ENCODE assay signal across 23 cellular contexts in the genomic region with DNA sequence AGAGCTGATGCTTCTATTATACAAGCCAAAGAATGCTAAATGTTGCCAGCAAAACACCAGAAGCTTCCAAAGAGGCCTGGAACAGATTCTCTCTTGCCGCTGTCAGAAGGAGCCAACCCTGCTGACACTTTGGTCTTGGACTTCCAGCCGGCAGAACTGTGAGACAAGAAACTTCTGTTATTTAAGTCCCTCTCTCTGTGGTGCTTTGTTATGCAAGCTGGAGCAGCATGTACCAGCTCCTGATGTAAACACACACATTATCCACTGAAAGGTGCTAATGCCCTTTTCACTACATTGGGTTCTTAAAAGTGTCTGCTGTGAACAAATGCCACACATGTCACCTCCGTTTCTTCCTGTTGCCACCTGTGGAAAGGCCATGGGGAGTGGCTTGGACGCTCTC. TPM values are rescaled to one million over a fixed set of nuclear protein-coding genes. Genes with fewer than 3 reads are reported as not detected.
DNase-seq lines count a peak whose midpoint lies in the region; FAIRE-seq and TF ChIP-seq lines count a peak whose summit lies in the region.
"Had no signal": no experiment of that assay in that cellular context is flagged by ENCODE, and none has a peak within 500 bp of the region (broad histone marks: within the 10 kb centered on the region; RNA-seq: fewer than 3 reads in every experiment).

No MANE protein-coding gene starts in this region.

- H3K4me3 ChIP-seq in HEK293 (ENCODE audit: low read depth, low read length) (no peak overlapping the region), OCI-LY3 (ENCODE audit: low read length) (no peak overlapping the region), H1 (ENCODE audit: extremely low read depth in 1 of 4, insufficient read depth in 2 of 4, low read depth in 3 of 4, low read length in 4 of 4) (no peak overlapping the region), WERI-Rb-1 (ENCODE audit: low read depth, low read length) (no peak overlapping the region)
- H3K4me3 ChIP-seq: A549 had no signal

- in situ Hi-C loops in ACHN (cut with HindIII; ENCODE audit: low pct_ligation_motif_present, low pct_unique_long_range_greater_than_20kb, low sequenced_read_pairs): no loop called here

- H3K23ac ChIP-seq in H1 (ENCODE audit: insufficient read length): no peak overlapping the region

- H3K27ac ChIP-seq in HEK293 (ENCODE audit: extremely low read depth, low read depth, low read length): no peak overlapping the region
- no peak overlapping the region for H3K27ac ChIP-seq in OCI-LY3 (ENCODE audit: low read length)
- no peak overlapping the region for H3K27ac ChIP-seq in H1 (ENCODE audit: low read depth, low read length)
- no peak overlapping the region for H3K27ac ChIP-seq in WERI-Rb-1
- H3K27ac ChIP-seq: A549 had no signal

- FAIRE-seq in H1 (lab: Jason Lieb, UNC): no peak
- FAIRE-seq: A549, GM12891, GM18507 had no signal

- H4K8ac ChIP-seq in H1 (ENCODE audit: extremely low read depth, insufficient read depth, low read length): no peak overlapping the region

- no peaks in the 10 kb centered on the region for H4K20me1 ChIP-seq in OCI-LY3 (ENCODE audit: insufficient read depth, low read length)
- no peaks in the 10 kb centered on the region for H4K20me1 ChIP-seq in H1 (replicated peaks in 1 of 2; ENCODE audit: control insufficient read depth in 1 of 2, insufficient read depth in 2 of 2, low read length in 2 of 2)

- CTCF ChIA-PET in HEK293 (lab: Yijun Ruan, JAX): interaction anchor here (1.0 kb wide), 1 partner anchor 19 kb away, joined by 4 read pairs; no protein-coding TSS in a partner anchor
- CTCF ChIA-PET in H1 (lab: Charles Lee; ENCODE audit: partially characterized antibody): interaction anchor here (0.7 kb wide), 1 partner anchor 21 kb away, joined by 3 read pairs; no protein-coding TSS in a partner anchor

- H3K27me3 ChIP-seq in OCI-LY3 (ENCODE audit: low read depth, low read length) (peaks cover 69% of the 10 kb centered on the region), H1 (replicated peaks in 1 of 4; ENCODE audit: control insufficient read depth in 3 of 4, extremely low read depth in 1 of 4, insufficient read depth in 3 of 4, low read length in 3 of 4) (no peaks in the 10 kb centered on the region), WERI-Rb-1 (ENCODE audit: insufficient read depth, low read depth, severe bottlenecking) (no peaks in the 10 kb centered on the region)

- H3K4ac ChIP-seq in H1 (replicated peaks; ENCODE audit: insufficient read length, low read depth, low read length): no peak overlapping the region

- H4K91ac ChIP-seq in H1 (replicated peaks; ENCODE audit: insufficient read length, low read length): no peak overlapping the region

- H3K14ac ChIP-seq in H1 (ENCODE audit: insufficient read length): no peak overlapping the region

- H3K18ac ChIP-seq in H1 (ENCODE audit: extremely low read depth, low read length): no peak overlapping the region

- no peak overlapping the region for H3K56ac ChIP-seq in H1 (replicated peaks; ENCODE audit: insufficient read length, low read depth, low read length)

- H3K9me3 ChIP-seq in HEK293 (ENCODE audit: control insufficient read depth, insufficient read depth, low read depth, low read length) (no peaks in the 10 kb centered on the region), OCI-LY3 (ENCODE audit: insufficient read depth, low read length) (no peaks in the 10 kb centered on the region), H1 (ENCODE audit: insufficient read depth in 2 of 2, low read depth in 1 of 2, low read length in 1 of 2) (no peaks in the 10 kb centered on the region), WERI-Rb-1 (ENCODE audit: severe bottlenecking) (no peaks in the 10 kb centered on the region)
- H3K9me3 ChIP-seq: A549 had no signal

- H3K9ac ChIP-seq in OCI-LY3 (ENCODE audit: low read length) (no peak overlapping the region), H1 (replicated peaks in 1 of 4; ENCODE audit: extremely low read depth in 1 of 4, low read depth in 3 of 4, low read length in 3 of 4) (no peak overlapping the region)

- POLR2A ChIA-PET in HEK293 (lab: Yijun Ruan, JAX): no interaction called here
- POLR2A ChIA-PET in H1 (lab: Charles Lee; ENCODE audit: partially characterized antibody): no interaction called here

- TF ChIP-seq RAD21 in H1 (IDR thresholded peaks at IDR 0.05 in 1 of 2, conservative IDR thresholded peaks at IDR 0.05 in 1 of 2; ENCODE audit: low read depth in 2 of 2, low read length in 2 of 2): no peak

- H2AFZ ChIP-seq in OCI-LY3 (ENCODE audit: low read depth, low read length): no peak overlapping the region
- H2AFZ ChIP-seq in H1 (ENCODE audit: low read length): no peak overlapping the region

- TF ChIP-seq CTCF in HEK293 (tag by site-specific recombination; IDR thresholded peaks at IDR 0.05) (no peak), OCI-LY3 (IDR thresholded peaks at IDR 0.05; ENCODE audit: low read depth, low read length) (no peak), H1 (IDR thresholded peaks at IDR 0.05; ENCODE audit: control extremely low read depth in 1 of 3, insufficient read depth in 1 of 3, low read depth in 1 of 3, low read length in 3 of 3) (no peak), WERI-Rb-1 (IDR thresholded peaks at IDR 0.05; ENCODE audit: low read depth, low read length) (no peak)

- no peak for TF ChIP-seq POLR2A in H1 (IDR thresholded peaks at IDR 0.05; ENCODE audit: control extremely low read depth in 1 of 2, low read depth in 2 of 2, low read length in 2 of 2)

- no peak for TF ChIP-seq EP300 in H1 (IDR thresholded peaks at IDR 0.05; ENCODE audit: borderline replicate concordance in 1 of 2, low read depth in 2 of 2, low read length in 2 of 2)

- H3K4me1 ChIP-seq in HEK293 (ENCODE audit: control insufficient read depth, insufficient read depth, low read length) (peaks cover 10% of the 10 kb centered on the region; the same call in 1 of the 2 replicates), OCI-LY3 (ENCODE audit: low read length) (peaks cover 47% of the 10 kb centered on the region), H1 (replicated peaks in 1 of 4; ENCODE audit: control insufficient read depth in 3 of 4, insufficient read depth in 4 of 4, low read length in 3 of 4) (no peaks in the 10 kb centered on the region; a peak in 1 of 7 replicates)

- H3K4me2 ChIP-seq in OCI-LY3 (ENCODE audit: low read length) (peak overlapping the region; percentile 47), H1 (ENCODE audit: insufficient read depth in 1 of 2, low read depth in 2 of 2, low read length in 2 of 2) (no peak overlapping the region)
- H3K4me2 ChIP-seq: A549 had no signal

- no peaks in the 10 kb centered on the region for H3K79me2 ChIP-seq in OCI-LY3 (ENCODE audit: low read length)
- H3K79me2 ChIP-seq in H1 (ENCODE audit: control insufficient read depth in 1 of 2, insufficient read depth in 2 of 2, low read length in 2 of 2): no peaks in the 10 kb centered on the region

- no peaks in the 10 kb centered on the region for H3K23me2 ChIP-seq in H1 (ENCODE audit: low read depth, low read length)

- no peak overlapping the region for H2AK5ac ChIP-seq in H1 (ENCODE audit: low read depth, low read length)

- no peak overlapping the region for H2BK5ac ChIP-seq in H1 (ENCODE audit: low read depth, low read length)

- no peak overlapping the region for H2BK12ac ChIP-seq in H1 (ENCODE audit: low read depth, low read length)

- no peak overlapping the region for H2BK20ac ChIP-seq in H1 (ENCODE audit: low read length)

- DNase-seq in H1 (ENCODE audit: low read depth in 1 of 2, low spot score in 2 of 2): no peak
- no peak for DNase-seq in activated T-cell treated with anti-CD3 and anti-CD28 coated beads, Interleukin-2, amount 50 U/mL, for 48 hours
- no peak for DNase-seq in WERI-Rb-1
- no peak for DNase-seq in ACHN
- DNase-seq in islet precursor cell: no peak
- DNase-seq: 8988T; C1 segment of cervical spinal cord; Calu3; CD4-positive, alpha-beta memory T cell; COR-L47; DMS53; DMS79 treated with DMSO at 0.1 percent for 48 hours; GF-D8; GOT3; H7; HCEC 1CT had no signal

- 75% methylated on average over 4 of the region's 4 CpGs; no CpG with 5 or more reads in 1 of the 2 experiments for WGBS in H1 (ENCODE audit: extremely low coverage in 1 of 2, insufficient coverage in 1 of 2, insufficient read length in 1 of 2, insufficient replicate concordance in 2 of 2, low coverage in 1 of 2, low lambda C conversion rate in 2 of 2, missing lambda C conversion rate in 1 of 2), 2 experiments

- no peaks in the 10 kb centered on the region for H3K36me3 ChIP-seq in HEK293 (ENCODE audit: control insufficient read depth in 2 of 2, insufficient read depth in 1 of 2, low read length in 2 of 2)
- H3K36me3 ChIP-seq in OCI-LY3 (replicated peaks; ENCODE audit: low read depth, low read length): no peaks in the 10 kb centered on the region
- H3K36me3 ChIP-seq in H1 (ENCODE audit: control insufficient read depth in 2 of 4, insufficient read depth in 4 of 4, low read length in 3 of 4): no peaks in the 10 kb centered on the region
- no peaks in the 10 kb centered on the region for H3K36me3 ChIP-seq in WERI-Rb-1

- no peak overlapping the region for H2BK120ac ChIP-seq in H1 (replicated peaks; ENCODE audit: low read depth, low read length)

- H2BK15ac ChIP-seq in H1 (ENCODE audit: low read length): no peak overlapping the region

- H3K79me1 ChIP-seq in H1 (ENCODE audit: low read depth, low read length): no peaks in the 10 kb centered on the region

- H4K5ac ChIP-seq in H1 (ENCODE audit: insufficient read length, low read depth, low read length): no peak overlapping the region

RNA-seq across cellular contexts. Expression of a gene that starts 25.9 kb away (rescaled TPM):
- 43.2 and 50.5 TPM in 2 replicates for total RNA-seq in H1 (2021; fragmentation: NEBNext Ultra II Directional; extraction: Animal tissue kit (Norgen Biotek cat#: 25700))
- 4.6 and 8.1 TPM in 2 replicates for polyA plus RNA-seq in H1 (2011; rRNA removed)
- polyA plus RNA-seq in H1 (2011; cell fraction: cytosol; rRNA removed): 11.6 TPM
- polyA plus RNA-seq in H1 (2011; cell fraction: nucleus; rRNA removed): 30.8 TPM
- polyA plus RNA-seq in H1 (2012, experiment 1 of 2): 12.4 to 17.0 TPM (median 14.1 TPM) in 4 replicates
- polyA plus RNA-seq in H1 (2012, experiment 2 of 2): 1.3 TPM
- polyA plus RNA-seq in H1 (2013, experiment 1 of 2): 15.5 TPM
- 14.8 TPM for polyA plus RNA-seq in H1 (2013, experiment 2 of 2)
- 28.0 and 28.8 TPM in 2 replicates for polyA minus RNA-seq in H1 (2011; rRNA and poly(A)+ RNA removed)
- 21.1 TPM for polyA minus RNA-seq in H1 (2011; cell fraction: cytosol; rRNA and poly(A)+ RNA removed)
- polyA minus RNA-seq in H1 (2011; cell fraction: nucleus; rRNA and poly(A)+ RNA removed): 16.9 TPM

RNA-seq across cellular contexts. Expression of a gene that starts 36.4 kb away (rescaled TPM):
- 45.5 and 47.8 TPM in 2 replicates for total RNA-seq in H1 (2021; fragmentation: NEBNext Ultra II Directional; extraction: Animal tissue kit (Norgen Biotek cat#: 25700))
- 12.1 and 15.7 TPM in 2 replicates for polyA plus RNA-seq in H1 (2011; rRNA removed)
- polyA plus RNA-seq in H1 (2011; cell fraction: cytosol; rRNA removed): 23.4 TPM
- polyA plus RNA-seq in H1 (2011; cell fraction: nucleus; rRNA removed): 9.1 TPM
- polyA plus RNA-seq in H1 (2012, experiment 1 of 2): 44.3 to 62.7 TPM (median 56.7 TPM) in 4 replicates
- polyA plus RNA-seq in H1 (2012, experiment 2 of 2): 7.3 TPM
- polyA plus RNA-seq in H1 (2013, experiment 1 of 2): 55.2 TPM
- 53.9 TPM for polyA plus RNA-seq in H1 (2013, experiment 2 of 2)
- 3.9 and 4.2 TPM in 2 replicates for polyA minus RNA-seq in H1 (2011; rRNA and poly(A)+ RNA removed)
- 12.0 TPM for polyA minus RNA-seq in H1 (2011; cell fraction: cytosol; rRNA and poly(A)+ RNA removed)
- 14.7 TPM for polyA minus RNA-seq in H1 (2011; cell fraction: nucleus; rRNA and poly(A)+ RNA removed)

RNA-seq across cellular contexts. Expression of a gene that starts 49.3 kb away (rescaled TPM):
- not detected in 2 replicates for total RNA-seq in H1 (2021; fragmentation: NEBNext Ultra II Directional; extraction: Animal tissue kit (Norgen Biotek cat#: 25700))
- polyA plus RNA-seq in H1 (2011; rRNA removed): not detected in 2 replicates
- polyA plus RNA-seq in H1 (2011; cell fraction: cytosol; rRNA removed): 0.04 TPM
- 0.04 TPM for polyA plus RNA-seq in H1 (2011; cell fraction: nucleus; rRNA removed)
- polyA plus RNA-seq in H1 (2012, experiment 1 of 2): 0.12 to 0.29 TPM (median 0.20 TPM) in 4 replicates
- not detected for polyA plus RNA-seq in H1 (2012, experiment 2 of 2)
- not detected for polyA plus RNA-seq in H1 (2013, experiment 1 of 2)
- polyA plus RNA-seq in H1 (2013, experiment 2 of 2): not detected
- not detected in 2 replicates for polyA minus RNA-seq in H1 (2011; rRNA and poly(A)+ RNA removed)
- polyA minus RNA-seq in H1 (2011; cell fraction: cytosol; rRNA and poly(A)+ RNA removed): not detected
- polyA minus RNA-seq in H1 (2011; cell fraction: nucleus; rRNA and poly(A)+ RNA removed): not detected
- total RNA-seq: Calu3; CD4-positive, alpha-beta memory T cell; Daoy; G401; H7 had no signal
- polyA plus RNA-seq: CD4-positive, alpha-beta memory T cell had no signal
